8 cellular contexts compared by ENCODE assay signal in genomic region chr7:116953727-116954442, GRCh38. TPM values are rescaled to one million over a fixed set of nuclear protein-coding genes. Genes with fewer than 3 reads are reported as not detected.
DNase-seq lines count a peak whose midpoint lies in the region; ATAC-seq and TF ChIP-seq lines count a peak whose summit lies in the region.

No MANE protein-coding gene starts in this region.

- H3K4me3 ChIP-seq in BLaER1 = peak overlapping the region; percentile 96
- H3K4me3 ChIP-seq in mucosa of descending colon = peak overlapping the region; percentile 85
- peak overlapping the region; percentile 65 to 90 for H3K4me3 ChIP-seq in stomach smooth muscle (ENCODE audit: low read length in 2 of 2)

- H3K27ac ChIP-seq in BLaER1 (peak overlapping the region; percentile 92), stomach smooth muscle (ENCODE audit: low read length) (peak overlapping the region; percentile 98)

- H3K4me1 ChIP-seq in BLaER1 = peaks cover 16% of the 10 kb centered on the region
- peaks cover 15% of the 10 kb centered on the region for H3K4me1 ChIP-seq in mucosa of descending colon (ENCODE audit: low read depth)
- peaks cover 25% of the 10 kb centered on the region for H3K4me1 ChIP-seq in stomach smooth muscle (ENCODE audit: control insufficient read depth, insufficient read depth, low read length)

- intact Hi-C loops in mucosa of descending colon (cut with DNase I, micrococcal nuclease) = loop anchor here in 1 of 2 donors (5.0 kb wide), 1 partner anchor 92 kb away; the partner anchor contains the start of gene CAPZA2

- H3K27me3 ChIP-seq in BLaER1 = no peaks in the 10 kb centered on the region
- no peaks in the 10 kb centered on the region for H3K27me3 ChIP-seq in stomach smooth muscle (ENCODE audit: control insufficient read depth in 1 of 2, insufficient read depth in 2 of 2, low read length in 2 of 2)

- peak; percentile 78 for DNase-seq in NCI-H345 (lab: John Stamatoyannopoulos, UW)
- DNase-seq in activated CD8-positive, alpha-beta memory T cell treated with anti-CD3 and anti-CD28 coated beads for 4 hours (ENCODE audit: low read depth in 2 of 2) = peak; percentile 4
- DNase-seq in erythroblast (lab: John Stamatoyannopoulos, UW) = peak; percentile 76 to 92
- DNase-seq in mucosa of descending colon = peak; percentile 65 to 78 (median 67)

- TF ChIP-seq POLR2A in erythroblast (IDR thresholded peaks at IDR 0.05; ENCODE audit: low read length) = peak; percentile 66

- no peak for TF ChIP-seq CTCF in mucosa of descending colon (IDR thresholded peaks at IDR 0.05)

- H3K4me2 ChIP-seq in BLaER1 = peak overlapping the region; percentile 72

- ATAC-seq in GM18868 (IDR thresholded peaks at IDR 0.05; ENCODE audit: unreplicated experiment) = peak; percentile 30
- peak; percentile 35 for ATAC-seq in HG03095 (IDR thresholded peaks at IDR 0.05; ENCODE audit: unreplicated experiment)
- peak; percentile 87 for ATAC-seq in mucosa of descending colon

- H3K9ac ChIP-seq in BLaER1 (peak overlapping the region; percentile 94), stomach smooth muscle (ENCODE audit: low read length in 2 of 2) (peak overlapping the region; percentile 92 to 95)

- H4K20me1 ChIP-seq in BLaER1 = 0 out of 2 replicates have a peak, but pooled peaks cover 9% of the 10 kb centered on the region

- H3K9me3 ChIP-seq in BLaER1 (no peaks in the 10 kb centered on the region), mucosa of descending colon (no peaks in the 10 kb centered on the region), stomach smooth muscle (ENCODE audit: control insufficient read depth in 2 of 2, low read length in 2 of 2) (no peaks in the 10 kb centered on the region)

- H3K36me3 ChIP-seq in BLaER1 = no peaks in the 10 kb centered on the region
- H3K36me3 ChIP-seq in mucosa of descending colon (ENCODE audit: low read depth) = no peaks in the 10 kb centered on the region
- no peaks in the 10 kb centered on the region for H3K36me3 ChIP-seq in stomach smooth muscle (ENCODE audit: control insufficient read depth in 2 of 2, insufficient read depth in 2 of 2, low read length in 2 of 2)

RNA-seq across cellular contexts. Expression of gene ST7, which starts 0.6 kb away (rescaled TPM):
- 10 to 100 TPM; 10.1 to 22.0 (median 11.3) TPM for total RNA-seq in mucosa of descending colon

Comparison
In these comparisons a context has a peak if more than half of its experiments do, and no peak if none do; other contexts are left out.
1. Peak in every context shown above with its lines: DNase-seq, ATAC-seq, H3K4me3 ChIP-seq and H3K27ac ChIP-seq.
2. ATAC-seq: peak in every context shown above with its lines; median percentile 87 in mucosa of descending colon; 35 in HG03095; 30 in GM18868.
3. DNase-seq: peak in every context shown above with its lines; median percentile 84 in erythroblast; 78 in NCI-H345; 67 in mucosa of descending colon; 4 in activated CD8-positive, alpha-beta memory T cell treated with anti-CD3 and anti-CD28 coated beads for 4 hours.